2 cellular contexts compared by ENCODE assay signal in genomic region chr2:187431911-187432310, GRCh38.
TF ChIP-seq lines count a peak whose summit lies in the region.

No MANE protein-coding gene starts in this region.

TF ChIP-seq in endothelial cell of umbilical vein, 7 proteins besides CTCF, POLR2A, EP300 and RAD21:
- TF ChIP-seq FOS (IDR thresholded peaks at IDR 0.05; ENCODE audit: borderline replicate concordance, insufficient read depth, low read length) (no peak), GATA2 (IDR thresholded peaks at IDR 0.05; ENCODE audit: insufficient read depth, insufficient read length, low read depth, low read length) (no peak), MYC (IDR thresholded peaks at IDR 0.05; ENCODE audit: low read depth, low read length) (no peak), EZH2 (IDR thresholded peaks at IDR 0.05; ENCODE audit: borderline replicate concordance, low read depth, low read length, severe bottlenecking) (no peak), POLR2AphosphoS5 (IDR thresholded peaks at IDR 0.05; ENCODE audit: insufficient read depth, low read depth, low read length) (no peak), JUN (IDR thresholded peaks at IDR 0.05; ENCODE audit: borderline replicate concordance, insufficient read depth, insufficient read length, low read depth) (no peak)
- TF ChIP-seq, protein P1, sequence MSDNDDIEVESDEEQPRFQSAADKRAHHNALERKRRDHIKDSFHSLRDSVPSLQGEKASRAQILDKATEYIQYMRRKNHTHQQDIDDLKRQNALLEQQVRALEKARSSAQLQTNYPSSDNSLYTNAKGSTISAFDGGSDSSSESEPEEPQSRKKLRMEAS (IDR thresholded peaks at IDR 0.05; ENCODE audit: insufficient read depth, insufficient read length): no peak

TF ChIP-seq in HepG2, 621 proteins besides CTCF, POLR2A, EP300 and RAD21 (continues in another document):
- TF ChIP-seq FOXA3 (CRISPR knock-in tag; IDR thresholded peaks at IDR 0.05): peak; percentile 71
- peak; percentile 26; the same call in 1 of the 2 replicates for TF ChIP-seq ELF3 (CRISPR knock-in tag; IDR thresholded peaks at IDR 0.05)
- peak; percentile 63; the same call in 1 of the 2 replicates for TF ChIP-seq ZNF644 (CRISPR knock-in tag; IDR thresholded peaks at IDR 0.05; ENCODE audit: low read depth)
- peak; percentile 49; the same call in 1 of the 2 replicates for TF ChIP-seq EHMT2 (IDR thresholded peaks at IDR 0.05; ENCODE audit: borderline replicate concordance, low read depth, low read length)
- TF ChIP-seq ZNF724P (CRISPR knock-in tag; IDR thresholded peaks at IDR 0.05; ENCODE audit: borderline replicate concordance): no peak
- TF ChIP-seq LCORL (IDR thresholded peaks at IDR 0.05): peak; percentile 64; the same call in 1 of the 2 replicates
- no peak for TF ChIP-seq LCORL (CRISPR knock-in tag; IDR thresholded peaks at IDR 0.05)
- peak; percentile 56; the same call in 1 of the 2 replicates for TF ChIP-seq MIXL1 (CRISPR knock-in tag; IDR thresholded peaks at IDR 0.05)
- peak; percentile 94 for TF ChIP-seq PPARG (CRISPR knock-in tag; conservative IDR thresholded peaks at IDR 0.05)
- TF ChIP-seq SMARCC2 (IDR thresholded peaks at IDR 0.05): peak; percentile 48; the same call in 1 of the 2 replicates
- TF ChIP-seq FOXP1 (IDR thresholded peaks at IDR 0.05): no peak
- peak; percentile 67 for TF ChIP-seq FOXP1 (CRISPR knock-in tag; IDR thresholded peaks at IDR 0.05)
- no peak for TF ChIP-seq XRCC5 (optimal IDR thresholded peaks at IDR 0.05; ENCODE audit: low read length)
- no peak for TF ChIP-seq CCDC6 (CRISPR knock-in tag; IDR thresholded peaks at IDR 0.05)
- TF ChIP-seq, protein P2, sequence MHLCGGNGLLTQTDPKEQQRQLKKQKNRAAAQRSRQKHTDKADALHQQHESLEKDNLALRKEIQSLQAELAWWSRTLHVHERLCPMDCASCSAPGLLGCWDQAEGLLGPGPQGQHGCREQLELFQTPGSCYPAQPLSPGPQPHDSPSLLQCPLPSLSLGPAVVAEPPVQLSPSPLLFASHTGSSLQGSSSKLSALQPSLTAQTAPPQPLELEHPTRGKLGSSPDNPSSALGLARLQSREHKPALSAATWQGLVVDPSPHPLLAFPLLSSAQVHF (CRISPR knock-in tag; IDR thresholded peaks at IDR 0.05): no peak
- TF ChIP-seq ATRX (CRISPR knock-in tag; IDR thresholded peaks at IDR 0.05; ENCODE audit: borderline replicate concordance): no peak
- peak; percentile 62; the same call in 1 of the 2 replicates for TF ChIP-seq NFIC (IDR thresholded peaks at IDR 0.05; ENCODE audit: low read length)
- peak; percentile 61 for TF ChIP-seq TEAD3 (CRISPR knock-in tag; optimal IDR thresholded peaks at IDR 0.05; ENCODE audit: borderline replicate concordance)
- no peak for TF ChIP-seq SOX13 (IDR thresholded peaks at IDR 0.05)
- peak in 1 of 2 experiments; percentile 7; a peak in 1 of 4 replicates for TF ChIP-seq SOX13 (CRISPR knock-in tag; conservative IDR thresholded peaks at IDR 0.05 in 1 of 2, IDR thresholded peaks at IDR 0.05 in 1 of 2)
- peak; percentile 76 for TF ChIP-seq PAXIP1 (CRISPR knock-in tag; conservative IDR thresholded peaks at IDR 0.05)
- 0 out of 2 replicates have a peak, but pooled peaks have one; percentile 31 for TF ChIP-seq GATAD2A (CRISPR knock-in tag; IDR thresholded peaks at IDR 0.05)
- TF ChIP-seq GABPA (IDR thresholded peaks at IDR 0.05; ENCODE audit: low read depth, low read length): no peak
- TF ChIP-seq GABPA (CRISPR knock-in tag; IDR thresholded peaks at IDR 0.05; ENCODE audit: low read depth): peak; percentile 55
- TF ChIP-seq, protein P3, sequence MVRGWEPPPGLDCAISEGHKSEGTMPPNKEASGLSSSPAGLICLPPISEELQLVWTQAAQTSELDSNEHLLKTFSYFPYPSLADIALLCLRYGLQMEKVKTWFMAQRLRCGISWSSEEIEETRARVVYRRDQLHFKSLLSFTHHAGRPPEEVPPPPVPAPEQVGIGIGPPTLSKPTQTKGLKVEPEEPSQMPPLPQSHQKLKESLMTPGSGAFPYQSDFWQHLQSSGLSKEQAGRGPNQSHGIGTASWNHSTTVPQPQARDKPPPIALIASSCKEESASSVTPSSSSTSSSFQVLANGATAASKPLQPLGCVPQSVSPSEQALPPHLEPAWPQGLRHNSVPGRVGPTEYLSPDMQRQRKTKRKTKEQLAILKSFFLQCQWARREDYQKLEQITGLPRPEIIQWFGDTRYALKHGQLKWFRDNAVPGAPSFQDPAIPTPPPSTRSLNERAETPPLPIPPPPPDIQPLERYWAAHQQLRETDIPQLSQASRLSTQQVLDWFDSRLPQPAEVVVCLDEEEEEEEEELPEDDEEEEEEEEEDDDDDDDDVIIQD (CRISPR knock-in tag; IDR thresholded peaks at IDR 0.05; ENCODE audit: low read depth): peak; percentile 78; the same call in 1 of the 2 replicates
- peak in 1 of 2 experiments; percentile 48; a peak in 1 of 4 replicates for TF ChIP-seq NR2F1 (CRISPR knock-in tag; IDR thresholded peaks at IDR 0.05)
- TF ChIP-seq FOXO4 (CRISPR knock-in tag; conservative IDR thresholded peaks at IDR 0.05): no peak
- TF ChIP-seq KDM6A (CRISPR knock-in tag; IDR thresholded peaks at IDR 0.05; ENCODE audit: low read depth): peak; percentile 60; the same call in 1 of the 2 replicates
- TF ChIP-seq GMEB1 (CRISPR knock-in tag; IDR thresholded peaks at IDR 0.05; ENCODE audit: borderline replicate concordance): no peak
- peak; percentile 62 for TF ChIP-seq MED1 (CRISPR knock-in tag; IDR thresholded peaks at IDR 0.05)
- no peak for TF ChIP-seq SIN3B (IDR thresholded peaks at IDR 0.05; ENCODE audit: low read length)
- TF ChIP-seq ZNF331 (CRISPR knock-in tag; IDR thresholded peaks at IDR 0.05): no peak
- TF ChIP-seq SOX6 (IDR thresholded peaks at IDR 0.05): no peak
- TF ChIP-seq SOX6 (CRISPR knock-in tag; IDR thresholded peaks at IDR 0.05): no peak
- peak; percentile 95 for TF ChIP-seq RARA (CRISPR knock-in tag; IDR thresholded peaks at IDR 0.05)
- no peak for TF ChIP-seq ZFP91 (CRISPR knock-in tag; IDR thresholded peaks at IDR 0.05; ENCODE audit: borderline replicate concordance)
- TF ChIP-seq HNF4G (IDR thresholded peaks at IDR 0.05; ENCODE audit: borderline replicate concordance, low read depth, low read length): peak; percentile 41; the same call in 1 of the 2 replicates
- peak; percentile 40; the same call in 1 of the 2 replicates for TF ChIP-seq HNF4G (CRISPR knock-in tag; IDR thresholded peaks at IDR 0.05; ENCODE audit: borderline replicate concordance, low read depth)
- TF ChIP-seq RXRB (CRISPR knock-in tag; IDR thresholded peaks at IDR 0.05; ENCODE audit: borderline replicate concordance): peak; percentile 93
- TF ChIP-seq AHDC1 (CRISPR knock-in tag; IDR thresholded peaks at IDR 0.05; ENCODE audit: borderline replicate concordance): peak; percentile 85; the same call in 1 of the 2 replicates
- 0 out of 2 replicates have a peak, but pooled peaks have one; percentile 24 for TF ChIP-seq HDAC1 (CRISPR knock-in tag; IDR thresholded peaks at IDR 0.05)
